1 cellular context compared by ENCODE assay signal in genomic region chr22:46053563-46054090, GRCh38.
A peak's percentile ranks its signal among the peaks of the same experiment; 100 is the strongest.
TF ChIP-seq lines count a peak whose summit lies in the region.

No MANE protein-coding gene starts in this region.

TF ChIP-seq in HEK293, 187 proteins besides CTCF, POLR2A, EP300 and RAD21 (continued from another document and continues in another):
- TF ChIP-seq ZNF449 (tag by site-specific recombination; IDR thresholded peaks at IDR 0.05) (0 out of 2 replicates have a peak, but pooled peaks have one; percentile 39), ZSCAN5A (tag by site-specific recombination; IDR thresholded peaks at IDR 0.05) (0 out of 2 replicates have a peak, but pooled peaks have one; percentile 84), ZFP69B (tag by site-specific recombination; IDR thresholded peaks at IDR 0.05) (peak; percentile 72), ZNF138 (tag by site-specific recombination; IDR thresholded peaks at IDR 0.05; ENCODE audit: borderline replicate concordance) (no peak), ZNF571 (tag by site-specific recombination; IDR thresholded peaks at IDR 0.05) (no peak), ZNF423 (tag by site-specific recombination; IDR thresholded peaks at IDR 0.05) (peak; percentile 50; the same call in 1 of the 2 replicates), ZNF530 (tag by site-specific recombination; IDR thresholded peaks at IDR 0.05; ENCODE audit: low read depth) (no peak), ZFP3 (tag by site-specific recombination; IDR thresholded peaks at IDR 0.05; ENCODE audit: low read depth) (no peak), SP3 (tag by site-specific recombination; IDR thresholded peaks at IDR 0.05) (no peak), ZNF792 (tag by site-specific recombination; IDR thresholded peaks at IDR 0.05) (no peak), ZNF394 (tag by site-specific recombination; IDR thresholded peaks at IDR 0.05; ENCODE audit: borderline replicate concordance) (no peak), ATF2 (tag by site-specific recombination; IDR thresholded peaks at IDR 0.05; ENCODE audit: low read depth) (no peak), PRDM6 (tag by site-specific recombination; IDR thresholded peaks at IDR 0.05) (peak; percentile 17; the same call in 1 of the 2 replicates), ZNF311 (tag by site-specific recombination; IDR thresholded peaks at IDR 0.05; ENCODE audit: borderline replicate concordance) (no peak; the same call in 1 of the 2 replicates), ZNF146 (tag by site-specific recombination; IDR thresholded peaks at IDR 0.05) (no peak), ZNF221 (tag by site-specific recombination; IDR thresholded peaks at IDR 0.05; ENCODE audit: borderline replicate concordance) (peak; percentile 96; the same call in 1 of the 2 replicates), EGR2 (tag by site-specific recombination; IDR thresholded peaks at IDR 0.05; ENCODE audit: low read depth) (0 out of 2 replicates have a peak, but pooled peaks have one; percentile 40), ZSCAN16 (tag by site-specific recombination; IDR thresholded peaks at IDR 0.05) (0 out of 2 replicates have a peak, but pooled peaks have one; percentile 25), GLI2 (tag by site-specific recombination; IDR thresholded peaks at IDR 0.05; ENCODE audit: borderline replicate concordance, low read depth) (0 out of 2 replicates have a peak, but pooled peaks have one; percentile 31), SETDB1 (IDR thresholded peaks at IDR 0.05; ENCODE audit: insufficient read length, low read length) (no peak), ZNF610 (tag by site-specific recombination; IDR thresholded peaks at IDR 0.05; ENCODE audit: borderline replicate concordance) (0 out of 2 replicates have a peak, but pooled peaks have one; percentile 67), PRDM2 (tag by site-specific recombination; IDR thresholded peaks at IDR 0.05; ENCODE audit: borderline replicate concordance) (0 out of 2 replicates have a peak, but pooled peaks have one; percentile 57), KLF7 (tag by site-specific recombination; IDR thresholded peaks at IDR 0.05; ENCODE audit: borderline replicate concordance) (peak; percentile 61; the same call in 1 of the 2 replicates), SALL2 (tag by site-specific recombination; IDR thresholded peaks at IDR 0.05; ENCODE audit: borderline replicate concordance) (peak; percentile 74; the same call in 1 of the 2 replicates), ZNF391 (tag by site-specific recombination; IDR thresholded peaks at IDR 0.05; ENCODE audit: borderline replicate concordance, low read depth) (peak; percentile 45; the same call in 1 of the 2 replicates), ZNF354C (tag by site-specific recombination; IDR thresholded peaks at IDR 0.05; ENCODE audit: borderline replicate concordance, low read depth) (no peak), ZNF488 (tag by site-specific recombination; IDR thresholded peaks at IDR 0.05) (no peak), ZNF707 (tag by site-specific recombination; IDR thresholded peaks at IDR 0.05) (no peak), BCL6B (tag by site-specific recombination; IDR thresholded peaks at IDR 0.05) (0 out of 2 replicates have a peak, but pooled peaks have one; percentile 23), ZFP37 (tag by site-specific recombination; IDR thresholded peaks at IDR 0.05) (peak; percentile 71), ZSCAN30 (tag by site-specific recombination; IDR thresholded peaks at IDR 0.05) (peak; percentile 92), ZFHX2 (tag by site-specific recombination; conservative IDR thresholded peaks at IDR 0.05) (peak; percentile 74), ZEB2 (tag by site-specific recombination; IDR thresholded peaks at IDR 0.05) (no peak), ZNF529 (tag by site-specific recombination; IDR thresholded peaks at IDR 0.05; ENCODE audit: insufficient replicate concordance) (peak; percentile 22), ZNF785 (tag by site-specific recombination; IDR thresholded peaks at IDR 0.05) (0 out of 2 replicates have a peak, but pooled peaks have one; percentile 34), ZBTB48 (tag by site-specific recombination; IDR thresholded peaks at IDR 0.05) (peak; percentile 52), ZIC2 (tag by site-specific recombination; IDR thresholded peaks at IDR 0.05) (peak; percentile 76), ZNF112 (tag by site-specific recombination; IDR thresholded peaks at IDR 0.05) (peak; percentile 85), INSM2 (tag by site-specific recombination; IDR thresholded peaks at IDR 0.05) (peak; percentile 19; the same call in 1 of the 2 replicates), TRIM28 (IDR thresholded peaks at IDR 0.05; ENCODE audit: borderline replicate concordance, low read length) (no peak), ZNF843 (tag by site-specific recombination; IDR thresholded peaks at IDR 0.05) (no peak), ZNF777 (tag by site-specific recombination; IDR thresholded peaks at IDR 0.05; ENCODE audit: borderline replicate concordance) (no peak), ZSCAN18 (tag by site-specific recombination; IDR thresholded peaks at IDR 0.05) (peak; percentile 69; the same call in 1 of the 2 replicates), ZNF366 (tag by site-specific recombination; conservative IDR thresholded peaks at IDR 0.05) (no peak), IKZF3 (tag by site-specific recombination; IDR thresholded peaks at IDR 0.05) (0 out of 2 replicates have a peak, but pooled peaks have one; percentile 24)
